ENCODE assay signal across 26 cellular contexts in genomic region chr15:56557415-56557814, GRCh38.
"Had no signal": no experiment of that assay in that cellular context is flagged by ENCODE, and none has a peak within 500 bp of the region (broad histone marks: within the 10 kb centered on the region; RNA-seq: fewer than 3 reads in every experiment).

No MANE protein-coding gene starts in this region.

- ATAC-seq: stimulated activated effector memory CD8-positive, alpha-beta T cell treated with anti-CD3 and anti-CD28 coated beads, Interleukin-12 subunit alpha, Interleukin-12 subunit beta, amount 100 ng/mL, for 72 hours; stimulated activated memory B cell treated with anti-CD40 and anti-IgM and Interleukin-4, amounts not matched to agents 10 μg/mL and 1 μg/mL and 100 μg/mL, for 72 hours; stimulated activated naive B cell treated with anti-CD40 and anti-IgM and Interleukin-4, amounts not matched to agents 10 μg/mL and 1 μg/mL and 100 μg/mL, for 72 hours; stimulated activated naive CD8-positive, alpha-beta T cell treated with anti-CD3 and anti-CD28 coated beads, Interleukin-15, amount 100 ng/mL, for 72 hours; stimulated activated naive CD8-positive, alpha-beta T cell treated with anti-CD3 and anti-CD28 coated beads, Interleukin-15, Interleukin-2, amounts not matched to agents 100 U/mL and 50 U/mL, for 24 hours; upper lobe of right lung had no signal

- H3K27me3 ChIP-seq: stomach, suprapubic skin, testis, thyroid gland, tibial artery, tibial nerve, transverse colon, upper lobe of left lung, upper lobe of right lung, uterus, vagina had no signal

- DNase-seq: stimulated activated CD4-positive, alpha-beta T cell treated with anti-CD3 and anti-CD28 coated beads, Interleukin-2, amount 100 ng/mL, for 48 hours; stimulated activated CD4-positive, alpha-beta T cell treated with anti-CD3 and anti-CD28 coated beads, Interleukin-4, amount 100 ng/mL, for 1 hour; stimulated activated CD4-positive, alpha-beta T cell treated with anti-CD3 and anti-CD28 coated beads, Interleukin-4, amount 100 ng/mL, for 24 hours; stimulated activated CD4-positive, alpha-beta T cell treated with anti-CD3 and anti-CD28 coated beads, Interleukin-4, amount 100 ng/mL, for 4 hours; stimulated activated CD8-positive, alpha-beta memory T cell treated with anti-CD3 and anti-CD28 coated beads, Interleukin-4, amount 100 ng/mL, for 48 hours; stimulated activated naive B cell treated with anti-CD40 and anti-IgM and Interleukin-4, amounts not matched to agents 10 μg/mL and 1 μg/mL and 100 μg/mL, for 72 hours; stimulated activated naive CD4-positive, alpha-beta T cell; stimulated activated naive CD8-positive, alpha-beta T cell treated with anti-CD3 and anti-CD28 coated beads, Interleukin-15, amount 100 ng/mL, for 72 hours; stimulated activated naive CD8-positive, alpha-beta T cell treated with anti-CD3 and anti-CD28 coated beads, Interleukin-15, Interleukin-2, amounts not matched to agents 100 U/mL and 50 U/mL, for 24 hours; stomach; substantia nigra; testis; thyroid gland; tibial artery; transverse colon; trophoblast cell; upper lobe of left lung; upper lobe of right lung; uterus had no signal

- FAIRE-seq: urothelium cell line had no signal

- H3K9me3 ChIP-seq: suprapubic skin, testis, thyroid gland, upper lobe of right lung, uterus, vagina had no signal

- H3K36me3 ChIP-seq: stomach, suprapubic skin, thoracic aorta, thyroid gland, tibial artery, tibial nerve, transverse colon, upper lobe of left lung, upper lobe of right lung, uterus, vagina had no signal

- H3K4me1 ChIP-seq: stomach, suprapubic skin, testis, thyroid gland, tibial artery, tibial nerve, transverse colon, upper lobe of left lung, upper lobe of right lung, uterus, vagina had no signal

- H3K4me3 ChIP-seq: stomach, suprapubic skin, testis, thoracic aorta, thyroid gland, tibial artery, tibial nerve, transverse colon, upper lobe of left lung, upper lobe of right lung, uterus, vagina had no signal

- H3K27ac ChIP-seq: stomach, suprapubic skin, testis, thoracic aorta, thyroid gland, tibial artery, tibial nerve, transverse colon, upper lobe of left lung, upper lobe of right lung, uterus, vagina had no signal
